ENCODE assay signal across 14 cellular contexts in genomic region chr10:129525408-129525807, GRCh38. TPM values are rescaled to one million over a fixed set of nuclear protein-coding genes. Genes with fewer than 3 reads are reported as not detected.
A peak's percentile ranks its signal among the peaks of the same experiment; 100 is the strongest.
DNase-seq lines count a peak whose midpoint lies in the region; ATAC-seq and TF ChIP-seq lines count a peak whose summit lies in the region.
"Had no signal": no experiment of that assay in that cellular context is flagged by ENCODE, and none has a peak within 500 bp of the region (broad histone marks: within the 10 kb centered on the region; RNA-seq: fewer than 3 reads in every experiment).

No MANE protein-coding gene starts in this region.

- TF ChIP-seq POLR2A in esophagus muscularis mucosa (IDR thresholded peaks at IDR 0.05; ENCODE audit: low read depth) (no peak), transverse colon (IDR thresholded peaks at IDR 0.05) (no peak)

- H3K27ac ChIP-seq in esophagus muscularis mucosa (replicated peaks in 1 of 4) (no peak overlapping the region), neural progenitor cell (no peak overlapping the region), transverse colon (no peak overlapping the region)
- H3K27ac ChIP-seq: adrenal gland had no signal

- no peaks in the 10 kb centered on the region for H3K79me2 ChIP-seq in neural progenitor cell (ENCODE audit: low read depth)

- no peak overlapping the region for H2AFZ ChIP-seq in neural progenitor cell (replicated peaks)

- peaks cover 20% of the 10 kb centered on the region for H3K4me1 Mint-ChIP-seq in HFFc6 (ENCODE audit: low read depth)
- peaks cover 20% of the 10 kb centered on the region for H3K4me1 Mint-ChIP-seq in neural progenitor cell
- H3K4me1 Mint-ChIP-seq in natural killer cell = peaks cover 0 to 18% of the 10 kb centered on the region in 2 donors
- H3K4me1 Mint-ChIP-seq: CD14-positive monocyte had no signal

- no peaks in the 10 kb centered on the region for H3K27me3 ChIP-seq in esophagus muscularis mucosa
- no peaks in the 10 kb centered on the region for H3K27me3 ChIP-seq in neural progenitor cell
- H3K27me3 ChIP-seq in transverse colon = no peaks in the 10 kb centered on the region
- H3K27me3 ChIP-seq: adrenal gland had no signal

- peaks cover 0 to 19% (median 19%) of the 10 kb centered on the region in 4 donors for H3K4me1 ChIP-seq in esophagus muscularis mucosa
- H3K4me1 ChIP-seq in neural progenitor cell = no peaks in the 10 kb centered on the region
- H3K4me1 ChIP-seq in transverse colon = peaks cover 0 to 12% (median 0%) of the 10 kb centered on the region in 4 donors
- H3K4me1 ChIP-seq: adrenal gland had no signal

- WGBS in esophagus muscularis mucosa = 30% methylated on average over 14 of the region's 14 CpGs
- WGBS in transverse colon (ENCODE audit: low coverage in 1 of 2), 2 donors = 71 to 81% methylated on average over 9 to 14 of the region's 14 CpGs

- no peaks in the 10 kb centered on the region; the same call in 1 of the 2 replicates for H3K27me3 Mint-ChIP-seq in HFFc6 (ENCODE audit: insufficient read depth)
- no peaks in the 10 kb centered on the region for H3K27me3 Mint-ChIP-seq in neural progenitor cell (ENCODE audit: insufficient read depth, low read depth)
- no peaks in the 10 kb centered on the region for H3K27me3 Mint-ChIP-seq in natural killer cell (ENCODE audit: low read depth in 2 of 2)

- DNase-seq in AG08395 (ENCODE audit: low spot score) (peak; percentile 91), HFFc6 (peak; percentile 42), esophagus muscularis mucosa (ENCODE audit: extremely low spot score) (no peak), neural progenitor cell (ENCODE audit: low spot score) (no peak), natural killer cell (no peak), transverse colon (no peak), DMS153 treated with DMSO at 0.1 percent for 48 hours (lab: John Stamatoyannopoulos, UW; ENCODE audit: unreplicated experiment) (no peak)
- no peak for DNase-seq in stimulated activated CD4-positive, alpha-beta T cell treated with anti-CD3 and anti-CD28 coated beads, Interleukin-15, amount 100 ng/mL, for 24 hours
- DNase-seq: activated T-cell treated with anti-CD3 and anti-CD28 coated beads for 4 hours, endodermal cell, NCI-H1092, NCI-H69 had no signal

- intact Hi-C loops in esophagus muscularis mucosa (cut with DNase I) = no loop called here
- intact Hi-C loops in natural killer cell (cut with micrococcal nuclease) = no loop called here
- intact Hi-C loops in transverse colon (cut with DNase I; ENCODE audit: low total_unique reads) = no loop called here

- no peak overlapping the region for H3K4me2 ChIP-seq in neural progenitor cell

- H3K36me3 Mint-ChIP-seq in HFFc6 (ENCODE audit: low read depth) (peaks cover 13% of the 10 kb centered on the region), neural progenitor cell (no peaks in the 10 kb centered on the region), natural killer cell (no peaks in the 10 kb centered on the region)

- H4K20me1 ChIP-seq in neural progenitor cell (ENCODE audit: low read depth) = no peaks in the 10 kb centered on the region

- peak overlapping the region; percentile 55; the same call in 1 of the 2 replicates for H3K27ac Mint-ChIP-seq in HFFc6
- peak overlapping the region; percentile 18 for H3K27ac Mint-ChIP-seq in neural progenitor cell
- H3K27ac Mint-ChIP-seq in natural killer cell = no peak overlapping the region
- H3K27ac Mint-ChIP-seq: CD14-positive monocyte, endodermal cell had no signal

- H3K9me3 Mint-ChIP-seq in HFFc6 (peaks cover 4% of the 10 kb centered on the region; the same call in 1 of the 2 replicates), neural progenitor cell (no peaks in the 10 kb centered on the region), natural killer cell (peaks cover 0 to 3% of the 10 kb centered on the region in 2 donors)

- TF ChIP-seq CTCF in HFFc6 (IDR thresholded peaks at IDR 0.05) (no peak), esophagus muscularis mucosa (IDR thresholded peaks at IDR 0.05) (no peak), neural progenitor cell (IDR thresholded peaks at IDR 0.05) (no peak), natural killer cell (IDR thresholded peaks at IDR 0.05) (no peak), transverse colon (IDR thresholded peaks at IDR 0.05) (no peak)

- H3K9me3 ChIP-seq in esophagus muscularis mucosa (no peaks in the 10 kb centered on the region), neural progenitor cell (ENCODE audit: low read depth) (no peaks in the 10 kb centered on the region), transverse colon (no peaks in the 10 kb centered on the region)
- H3K9me3 ChIP-seq: adrenal gland had no signal

- H3K4me3 ChIP-seq in esophagus muscularis mucosa (peak overlapping the region; percentile 11 to 39 (median 36)), neural progenitor cell (no peak overlapping the region), transverse colon (no peak overlapping the region)
- H3K4me3 ChIP-seq: adrenal gland had no signal

- H3K9ac ChIP-seq in neural progenitor cell = no peak overlapping the region

- ATAC-seq in natural killer cell = no peak

- no peak for TF ChIP-seq EP300 in esophagus muscularis mucosa (IDR thresholded peaks at IDR 0.05)
- no peak for TF ChIP-seq EP300 in transverse colon (IDR thresholded peaks at IDR 0.05; ENCODE audit: low read depth)

- H3K4me3 Mint-ChIP-seq in HFFc6 = peak overlapping the region; percentile 33
- no peak overlapping the region for H3K4me3 Mint-ChIP-seq in neural progenitor cell
- H3K4me3 Mint-ChIP-seq in natural killer cell = no peak overlapping the region
- H3K4me3 Mint-ChIP-seq: CD14-positive monocyte, endodermal cell had no signal

- in situ Hi-C loops in transverse colon (cut with MboI; ENCODE audit: low pct_ligation_motif_present in 1 of 4, low pct_unique_long_range_greater_than_20kb in 1 of 4, low sequenced_read_pairs in 3 of 4) = no loop called here

- no peaks in the 10 kb centered on the region for H3F3A ChIP-seq in neural progenitor cell (ENCODE audit: low read depth)

- peaks cover 0 to 6% (median 0%) of the 10 kb centered on the region in 4 donors for H3K36me3 ChIP-seq in esophagus muscularis mucosa
- no peaks in the 10 kb centered on the region for H3K36me3 ChIP-seq in neural progenitor cell
- H3K36me3 ChIP-seq in transverse colon = no peaks in the 10 kb centered on the region
- H3K36me3 ChIP-seq: adrenal gland had no signal

RNA-seq across cellular contexts. Expression of gene MGMT, which starts 58.4 kb away (rescaled TPM):
- 10 to 100 TPM in 3 of 6 experiments, 1 to 10 TPM in 3; 8.9 to 18.0 (median 10.0) TPM for total RNA-seq in HFFc6 (2021; fragmentation: NEBNext Ultra II Directional; extraction: Animal tissue kit (Norgen Biotek cat#: 25700))
- total RNA-seq in esophagus muscularis mucosa = 10 to 100 TPM; 18.4 to 30.3 (median 27.9) TPM
- 17.5 and 31.3 TPM in 2 replicates for total RNA-seq in neural progenitor cell (ENCODE audit: low replicate concordance)
- total RNA-seq in natural killer cell = 10 to 100 TPM; 16.5 to 19.7 (median 18.8) TPM
- total RNA-seq in transverse colon = 10 to 100 TPM in 2 of 4 donors, 1 to 10 TPM in 2; 6.6 to 28.9 (median 14.0) TPM

Comparison
In these comparisons a context has a peak if more than half of its experiments do, and no peak if none do; other contexts are left out.
1. DNase-seq: peak in AG08395 (single experiment) and HFFc6 (single experiment); none in esophagus muscularis mucosa (single experiment), neural progenitor cell (single experiment), natural killer cell (single experiment), stimulated activated CD4-positive, alpha-beta T cell treated with anti-CD3 and anti-CD28 coated beads, Interleukin-15, amount 100 ng/mL, for 24 hours (single experiment), transverse colon (single experiment) and DMS153 treated with DMSO at 0.1 percent for 48 hours (single experiment).
2. H3K27ac Mint-ChIP-seq: peak in HFFc6 (single experiment) and neural progenitor cell (single experiment); none in natural killer cell (0 of 2).
3. H3K4me3 ChIP-seq: peak in esophagus muscularis mucosa (4 of 4); none in neural progenitor cell (single experiment) and transverse colon (0 of 4).